Comparison of ENCODE assay signal across 1 cellular context in the genomic region with DNA sequence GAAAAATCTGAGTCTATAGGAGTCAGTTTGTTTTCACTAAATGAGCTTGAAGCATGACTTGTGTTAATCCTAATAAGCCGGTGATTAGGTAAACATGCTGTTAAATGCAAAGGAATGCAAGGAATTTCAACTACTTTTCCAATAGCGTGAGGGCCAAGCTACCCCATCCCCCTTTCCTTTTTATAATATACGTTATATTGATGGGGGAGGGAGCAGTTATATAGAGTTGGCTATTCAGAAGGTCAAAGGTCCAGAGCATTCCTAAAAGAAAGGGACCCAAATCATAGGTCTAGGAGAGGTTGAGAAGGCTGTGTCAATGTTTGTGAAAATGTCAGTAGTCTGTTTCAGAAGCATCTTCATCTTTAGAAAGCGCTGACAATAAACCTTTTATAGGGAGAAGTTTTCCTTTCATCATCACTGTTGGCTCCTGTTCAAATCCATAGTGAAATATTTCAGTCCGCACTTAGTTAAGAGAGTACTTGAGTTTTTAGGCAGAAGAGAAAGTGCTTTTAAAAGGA.
TF ChIP-seq lines count a peak whose summit lies in the region.

No MANE protein-coding gene starts in this region.

TF ChIP-seq in A549, 52 proteins besides CTCF, POLR2A, EP300 and RAD21 (continued from another document):
- TF ChIP-seq GATA3 (IDR thresholded peaks at IDR 0.05; ENCODE audit: borderline replicate concordance): peak; percentile 70; the same call in 1 of the 2 replicates
- TF ChIP-seq EHMT2 (IDR thresholded peaks at IDR 0.05; ENCODE audit: low read depth): no peak
- TF ChIP-seq HDAC2 (IDR thresholded peaks at IDR 0.05): no peak
- TF ChIP-seq MAFK (IDR thresholded peaks at IDR 0.05; ENCODE audit: partially characterized antibody): no peak
- TF ChIP-seq RCOR1 (IDR thresholded peaks at IDR 0.05; ENCODE audit: low read depth, low read length): no peak
- peak; percentile 99; the same call in 1 of the 2 replicates for TF ChIP-seq POLR2AphosphoS2 (conservative IDR thresholded peaks at IDR 0.05; ENCODE audit: low read length)
- no peak for TF ChIP-seq ESRRA (IDR thresholded peaks at IDR 0.05; ENCODE audit: borderline replicate concordance, low read length)
- TF ChIP-seq, protein P1, sequence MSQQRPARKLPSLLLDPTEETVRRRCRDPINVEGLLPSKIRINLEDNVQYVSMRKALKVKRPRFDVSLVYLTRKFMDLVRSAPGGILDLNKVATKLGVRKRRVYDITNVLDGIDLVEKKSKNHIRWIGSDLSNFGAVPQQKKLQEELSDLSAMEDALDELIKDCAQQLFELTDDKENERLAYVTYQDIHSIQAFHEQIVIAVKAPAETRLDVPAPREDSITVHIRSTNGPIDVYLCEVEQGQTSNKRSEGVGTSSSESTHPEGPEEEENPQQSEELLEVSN (IDR thresholded peaks at IDR 0.05; ENCODE audit: borderline replicate concordance, low read depth): no peak
- no peak for TF ChIP-seq KDM1A (IDR thresholded peaks at IDR 0.05; ENCODE audit: low read depth)
- 0 out of 2 replicates have a peak, but pooled peaks have one; percentile 33 for TF ChIP-seq HOXB13 (CRISPR knock-in tag; IDR thresholded peaks at IDR 0.05; ENCODE audit: low read depth)
- TF ChIP-seq HOXB5 (CRISPR knock-in tag; IDR thresholded peaks at IDR 0.05): peak; percentile 73; the same call in 1 of the 2 replicates
- TF ChIP-seq FOSL2 (IDR thresholded peaks at IDR 0.05): no peak
- peak; percentile 38 for TF ChIP-seq FOSL2 (CRISPR knock-in tag; IDR thresholded peaks at IDR 0.05)
- peak; percentile 98 for TF ChIP-seq HOXA7 (CRISPR knock-in tag; IDR thresholded peaks at IDR 0.05)
- no peak for TF ChIP-seq ZSCAN20 (CRISPR knock-in tag; IDR thresholded peaks at IDR 0.05)
- no peak for TF ChIP-seq BHLHE40 (IDR thresholded peaks at IDR 0.05; ENCODE audit: low read depth, low read length)
- TF ChIP-seq NR3C1 (IDR thresholded peaks at IDR 0.05): no peak
- TF ChIP-seq MAZ (IDR thresholded peaks at IDR 0.05; ENCODE audit: borderline replicate concordance, low read depth, low read length): no peak
- TF ChIP-seq SREBF2 (IDR thresholded peaks at IDR 0.05): no peak
- peak; percentile 97 for TF ChIP-seq FOSB (CRISPR knock-in tag; IDR thresholded peaks at IDR 0.05)
- TF ChIP-seq KDM5A (IDR thresholded peaks at IDR 0.05): no peak
- TF ChIP-seq SMC3 (IDR thresholded peaks at IDR 0.05): no peak
- no peak for TF ChIP-seq MAX (IDR thresholded peaks at IDR 0.05)
- TF ChIP-seq, protein P2, sequence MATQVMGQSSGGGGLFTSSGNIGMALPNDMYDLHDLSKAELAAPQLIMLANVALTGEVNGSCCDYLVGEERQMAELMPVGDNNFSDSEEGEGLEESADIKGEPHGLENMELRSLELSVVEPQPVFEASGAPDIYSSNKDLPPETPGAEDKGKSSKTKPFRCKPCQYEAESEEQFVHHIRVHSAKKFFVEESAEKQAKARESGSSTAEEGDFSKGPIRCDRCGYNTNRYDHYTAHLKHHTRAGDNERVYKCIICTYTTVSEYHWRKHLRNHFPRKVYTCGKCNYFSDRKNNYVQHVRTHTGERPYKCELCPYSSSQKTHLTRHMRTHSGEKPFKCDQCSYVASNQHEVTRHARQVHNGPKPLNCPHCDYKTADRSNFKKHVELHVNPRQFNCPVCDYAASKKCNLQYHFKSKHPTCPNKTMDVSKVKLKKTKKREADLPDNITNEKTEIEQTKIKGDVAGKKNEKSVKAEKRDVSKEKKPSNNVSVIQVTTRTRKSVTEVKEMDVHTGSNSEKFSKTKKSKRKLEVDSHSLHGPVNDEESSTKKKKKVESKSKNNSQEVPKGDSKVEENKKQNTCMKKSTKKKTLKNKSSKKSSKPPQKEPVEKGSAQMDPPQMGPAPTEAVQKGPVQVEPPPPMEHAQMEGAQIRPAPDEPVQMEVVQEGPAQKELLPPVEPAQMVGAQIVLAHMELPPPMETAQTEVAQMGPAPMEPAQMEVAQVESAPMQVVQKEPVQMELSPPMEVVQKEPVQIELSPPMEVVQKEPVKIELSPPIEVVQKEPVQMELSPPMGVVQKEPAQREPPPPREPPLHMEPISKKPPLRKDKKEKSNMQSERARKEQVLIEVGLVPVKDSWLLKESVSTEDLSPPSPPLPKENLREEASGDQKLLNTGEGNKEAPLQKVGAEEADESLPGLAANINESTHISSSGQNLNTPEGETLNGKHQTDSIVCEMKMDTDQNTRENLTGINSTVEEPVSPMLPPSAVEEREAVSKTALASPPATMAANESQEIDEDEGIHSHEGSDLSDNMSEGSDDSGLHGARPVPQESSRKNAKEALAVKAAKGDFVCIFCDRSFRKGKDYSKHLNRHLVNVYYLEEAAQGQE (IDR thresholded peaks at IDR 0.05): no peak
- TF ChIP-seq, protein P3, sequence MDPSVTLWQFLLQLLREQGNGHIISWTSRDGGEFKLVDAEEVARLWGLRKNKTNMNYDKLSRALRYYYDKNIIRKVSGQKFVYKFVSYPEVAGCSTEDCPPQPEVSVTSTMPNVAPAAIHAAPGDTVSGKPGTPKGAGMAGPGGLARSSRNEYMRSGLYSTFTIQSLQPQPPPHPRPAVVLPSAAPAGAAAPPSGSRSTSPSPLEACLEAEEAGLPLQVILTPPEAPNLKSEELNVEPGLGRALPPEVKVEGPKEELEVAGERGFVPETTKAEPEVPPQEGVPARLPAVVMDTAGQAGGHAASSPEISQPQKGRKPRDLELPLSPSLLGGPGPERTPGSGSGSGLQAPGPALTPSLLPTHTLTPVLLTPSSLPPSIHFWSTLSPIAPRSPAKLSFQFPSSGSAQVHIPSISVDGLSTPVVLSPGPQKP (IDR thresholded peaks at IDR 0.05; ENCODE audit: low read depth, low read length): no peak
- TF ChIP-seq, protein P4, sequence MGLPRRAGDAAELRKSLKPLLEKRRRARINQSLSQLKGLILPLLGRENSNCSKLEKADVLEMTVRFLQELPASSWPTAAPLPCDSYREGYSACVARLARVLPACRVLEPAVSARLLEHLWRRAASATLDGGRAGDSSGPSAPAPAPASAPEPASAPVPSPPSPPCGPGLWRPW (IDR thresholded peaks at IDR 0.05): no peak
- peak; percentile 93 for TF ChIP-seq TP53 (CRISPR knock-in tag; IDR thresholded peaks at IDR 0.05)
- TF ChIP-seq BCL3 (IDR thresholded peaks at IDR 0.05): no peak
- TF ChIP-seq JUNB (IDR thresholded peaks at IDR 0.05): no peak
- TF ChIP-seq ZNF302 (CRISPR knock-in tag; IDR thresholded peaks at IDR 0.05): no peak
- no peak for TF ChIP-seq RFX5 (IDR thresholded peaks at IDR 0.05)
- TF ChIP-seq MYC (IDR thresholded peaks at IDR 0.05; ENCODE audit: borderline replicate concordance, low read length): no peak
- peak in 1 of 2 experiments; percentile 75; a peak in 3 of 5 replicates for TF ChIP-seq JUN (IDR thresholded peaks at IDR 0.05)
- TF ChIP-seq CHD4 (IDR thresholded peaks at IDR 0.05; ENCODE audit: borderline replicate concordance): no peak
- TF ChIP-seq RARB (CRISPR knock-in tag; IDR thresholded peaks at IDR 0.05): peak; percentile 94
